8 cellular contexts compared by ENCODE assay signal in the genomic region with DNA sequence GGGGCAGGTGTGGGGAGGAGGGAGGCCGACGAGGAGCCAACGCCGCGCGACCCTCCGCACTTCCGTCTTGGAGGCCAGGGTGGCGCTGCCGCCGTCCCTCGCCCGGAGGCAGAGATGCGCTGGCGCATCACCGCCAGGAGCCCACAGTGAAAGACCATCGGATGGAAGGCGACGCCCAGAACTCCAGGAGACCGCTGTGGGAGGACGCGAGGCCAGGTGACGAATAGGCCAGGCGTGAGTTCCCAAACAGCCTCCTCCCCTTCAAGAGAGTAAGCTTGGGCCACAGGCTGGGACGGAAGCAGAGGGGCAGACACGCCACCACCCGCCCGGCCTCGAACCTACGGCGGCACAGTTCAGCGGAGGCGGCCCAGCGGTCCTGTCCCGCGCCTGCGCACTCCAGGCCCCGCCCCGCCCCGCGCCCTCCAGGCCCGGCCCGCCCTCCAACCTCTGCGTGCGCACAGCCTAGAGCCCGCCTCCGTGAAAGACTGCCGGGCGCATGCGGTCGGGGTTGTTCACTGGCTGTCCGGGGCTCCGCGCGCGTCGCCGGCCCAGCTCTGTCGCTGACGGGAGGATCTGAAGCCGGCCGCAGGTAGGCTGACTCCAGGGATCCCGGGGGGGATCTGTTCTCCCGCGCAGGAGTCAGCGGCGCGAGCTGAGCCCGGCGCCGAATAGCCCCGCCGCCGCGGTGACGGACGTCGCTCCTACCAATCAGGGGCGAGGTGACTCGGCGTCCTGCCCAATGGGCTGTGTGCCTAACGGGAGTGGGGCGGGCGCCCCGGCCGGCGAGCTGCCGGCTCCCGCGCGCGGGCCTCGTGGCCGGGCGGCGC. TPM values are rescaled to one million over a fixed set of nuclear protein-coding genes. Genes with fewer than 3 reads are reported as not detected.
A peak's percentile ranks its signal among the peaks of the same experiment; 100 is the strongest.
DNase-seq lines count a peak whose midpoint lies in the region; ATAC-seq and TF ChIP-seq lines count a peak whose summit lies in the region.

Gene CTPS1 (plus strand): TSS at position 456 of the 827 bp plus-strand sequence. CDS start 3,595 bp downstream, outside the sequence.

- H3K36me3 Mint-ChIP-seq in activated naive CD4-positive, alpha-beta T cell treated with anti-CD3 and anti-CD28 coated beads for 36 hours (ENCODE audit: low read depth), result peaks cover 30% of the 10 kb centered on the region

- H3K27me3 Mint-ChIP-seq in activated naive CD4-positive, alpha-beta T cell treated with anti-CD3 and anti-CD28 coated beads for 36 hours (ENCODE audit: low read depth), result no peaks in the 10 kb centered on the region

- peaks cover 40% of the 10 kb centered on the region for H3K4me1 Mint-ChIP-seq in activated naive CD4-positive, alpha-beta T cell treated with anti-CD3 and anti-CD28 coated beads for 36 hours (ENCODE audit: low read depth)

- H3K9me3 ChIP-seq in gastroesophageal sphincter, result no peaks in the 10 kb centered on the region
- no peaks in the 10 kb centered on the region for H3K9me3 ChIP-seq in neutrophil

- WGBS in gastroesophageal sphincter (ENCODE audit: low coverage in 1 of 2), 2 donors, result no CpG with 5 or more reads among the region's 96 CpGs

- peak; percentile 52 for TF ChIP-seq CTCF in GM10266 (IDR thresholded peaks at IDR 0.05; ENCODE audit: control insufficient read depth, insufficient read depth, low read depth, missing control alignments)
- peak; percentile 31 for TF ChIP-seq CTCF in NB4 (IDR thresholded peaks at IDR 0.05; ENCODE audit: low read depth, low read length)
- TF ChIP-seq CTCF in gastroesophageal sphincter (IDR thresholded peaks at IDR 0.05), result peak in 2 of 4 experiments; percentile 27 to 34
- peak; percentile 46 for TF ChIP-seq CTCF in neutrophil (IDR thresholded peaks at IDR 0.05)

- CTCF ChIA-PET in activated naive CD4-positive, alpha-beta T cell treated with anti-CD3 and anti-CD28 coated beads for 36 hours (lab: Charles Lee), result interaction anchor here (0.8 to 2.8 kb wide), 4 partner anchors 24 to 31 kb away, joined by 3 to 6 read pairs (median 4); no protein-coding TSS in a partner anchor

- H3K9me3 Mint-ChIP-seq in activated naive CD4-positive, alpha-beta T cell treated with anti-CD3 and anti-CD28 coated beads for 36 hours, result no peaks in the 10 kb centered on the region

- intact Hi-C loops in activated naive CD4-positive, alpha-beta T cell treated with anti-CD3 and anti-CD28 coated beads for 36 hours (cut with micrococcal nuclease), result loop anchor here (1.0 to 10.0 kb wide), 4 partner anchors 24 to 815 kb away; partner anchors contain the start of genes CITED4 and NFYC

- H3K27me3 ChIP-seq in gastroesophageal sphincter (no peaks in the 10 kb centered on the region), neutrophil (no peaks in the 10 kb centered on the region)

- DNase-seq in GM10266 (ENCODE audit: extremely low spot score), result peak; percentile 99
- DNase-seq in NB4 (ENCODE audit: low read depth), result peak; percentile 94
- peak; percentile 91 for DNase-seq in SK-N-DZ (ENCODE audit: low spot score)
- DNase-seq in activated naive CD4-positive, alpha-beta T cell treated with anti-CD3 and anti-CD28 coated beads for 36 hours, result peak; percentile 96
- peak; percentile 97 for DNase-seq in superior temporal gyrus (ENCODE audit: extremely low spot score)

- H3K36me3 ChIP-seq in gastroesophageal sphincter (peaks cover 0 to 6% of the 10 kb centered on the region in 2 donors), neutrophil (no peaks in the 10 kb centered on the region)

- H3K4me3 Mint-ChIP-seq in activated naive CD4-positive, alpha-beta T cell treated with anti-CD3 and anti-CD28 coated beads for 36 hours, result peak within 1 kb of the TSS; percentile 82

- peaks cover 0 to 56% (median 17%) of the 10 kb centered on the region in 3 donors for H3K4me1 ChIP-seq in gastroesophageal sphincter
- H3K4me1 ChIP-seq in neutrophil (ENCODE audit: control insufficient read depth in 1 of 2, insufficient read depth in 1 of 2, low read depth in 1 of 2, low read length in 1 of 2), result peaks cover 9 to 16% of the 10 kb centered on the region in 2 experiments

- no peak for TF ChIP-seq EP300 in gastroesophageal sphincter (IDR thresholded peaks at IDR 0.05)

- H3K27ac ChIP-seq in gastroesophageal sphincter (peak within 1 kb of the TSS; percentile 63 to 95 (median 92)), neutrophil (peak within 1 kb of the TSS; percentile 77)

- H3K27ac Mint-ChIP-seq in activated naive CD4-positive, alpha-beta T cell treated with anti-CD3 and anti-CD28 coated beads for 36 hours, result peak within 1 kb of the TSS; percentile 84

- TF ChIP-seq POLR2A in NB4 (IDR thresholded peaks at IDR 0.05; ENCODE audit: extremely low read depth, insufficient read length) (peak; percentile 72), gastroesophageal sphincter (IDR thresholded peaks at IDR 0.05) (peak; percentile 61 to 66)

- H3K4me3 ChIP-seq in NB4 (ENCODE audit: low read depth, low read length) (peak within 1 kb of the TSS; percentile 98), gastroesophageal sphincter (peak within 1 kb of the TSS; percentile 60 to 76), neutrophil (ENCODE audit: low read depth in 1 of 2, low read length in 1 of 2) (peak within 1 kb of the TSS; percentile 92 to 100)

- ATAC-seq in HG02571 (IDR thresholded peaks at IDR 0.05; ENCODE audit: unreplicated experiment), result peak; percentile 90
- ATAC-seq in gastroesophageal sphincter, result peak; percentile 96

RNA-seq across cellular contexts. Expression of gene CTPS1, which starts in this region (rescaled TPM):
- 73.4 and 89.0 TPM in 2 replicates for polyA plus RNA-seq in SK-N-DZ (2014; cell fraction: cytosol; rRNA removed)
- polyA plus RNA-seq in SK-N-DZ (2014; cell fraction: nucleus; rRNA removed), result 104 and 179 TPM in 2 replicates
- total RNA-seq in activated naive CD4-positive, alpha-beta T cell treated with anti-CD3 and anti-CD28 coated beads for 36 hours, result 10 to 100 TPM; 74.9 to 75.1 TPM
- 10 to 100 TPM; 19.6 to 47.4 (median 36.5) TPM for total RNA-seq in gastroesophageal sphincter

Comparison
In these comparisons a context has a peak if more than half of its experiments do, and no peak if none do; other contexts are left out.
1. Peak in every context shown above with its lines: DNase-seq, ATAC-seq, H3K4me3 ChIP-seq and H3K27ac ChIP-seq.